ENCODE assay signal across 17 cellular contexts in the genomic region with DNA sequence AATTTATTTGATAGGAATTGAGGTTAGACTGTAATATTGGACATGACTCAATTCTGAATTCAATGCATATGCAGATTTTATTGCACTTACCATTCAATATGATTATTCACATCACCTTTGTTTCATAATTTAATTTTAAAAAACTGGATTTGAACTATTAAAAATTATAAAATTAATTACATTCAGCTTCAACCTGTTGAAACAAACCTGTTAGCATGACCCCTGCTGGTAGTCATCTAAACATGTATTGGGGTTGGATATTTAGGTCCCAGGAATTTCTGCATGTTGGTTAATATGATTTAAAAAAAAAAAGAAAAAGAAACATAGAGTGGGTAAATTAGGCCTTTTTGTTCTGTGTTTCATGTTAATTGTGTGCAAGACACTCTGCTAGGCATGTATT.
DNase-seq lines count a peak whose midpoint lies in the region; ATAC-seq and TF ChIP-seq lines count a peak whose summit lies in the region.
"Had no signal": no experiment of that assay in that cellular context is flagged by ENCODE, and none has a peak within 500 bp of the region (broad histone marks: within the 10 kb centered on the region; RNA-seq: fewer than 3 reads in every experiment).

No MANE protein-coding gene starts in this region.

- ATAC-seq in body of pancreas (no peak), GM19467 (IDR thresholded peaks at IDR 0.05; ENCODE audit: unreplicated experiment) (no peak)
- ATAC-seq: stimulated activated naive CD8-positive, alpha-beta T cell treated with anti-CD3 and anti-CD28 coated beads, Interleukin-15, amount 100 ng/mL, for 72 hours; T-cell had no signal

- intact Hi-C loops in body of pancreas (cut with DNase I): no loop called here

- H3K27me3 ChIP-seq in body of pancreas: no peaks in the 10 kb centered on the region

- TF ChIP-seq CTCF in body of pancreas (IDR thresholded peaks at IDR 0.05) (peak in 4 of 7 experiments; percentile 5 to 28 (median 14)), neural crest cell (conservative IDR thresholded peaks at IDR 0.05) (peak; percentile 51)

- H3K9me3 Mint-ChIP-seq in neural crest cell: no peaks in the 10 kb centered on the region

- H3K4me1 Mint-ChIP-seq in neural crest cell: no peaks in the 10 kb centered on the region

- peak; percentile 30 for DNase-seq in DMS 273 (lab: John Stamatoyannopoulos, UW; ENCODE audit: unreplicated experiment)
- no peak for DNase-seq in DMS 273 treated with DMSO at 0.1 percent for 48 hours (lab: John Stamatoyannopoulos, UW)
- no peak for DNase-seq in body of pancreas
- no peak for DNase-seq in neural crest cell (ENCODE audit: low read depth, low spot score)
- DNase-seq in NCI-H524 (lab: John Stamatoyannopoulos, UW): no peak
- DNase-seq in NCI-H1436 treated with DMSO at 0.1 percent for 48 hours (lab: John Stamatoyannopoulos, UW): no peak
- DNase-seq: 8988T; activated CD4-positive, alpha-beta T cell treated with anti-CD3 and anti-CD28 coated beads, Interleukin-2, amount 50 U/mL, for 4 hours; activated naive CD4-positive, alpha-beta T cell treated with anti-CD3 and anti-CD28 coated beads, Interleukin-2, amount 50 U/mL, for 16 hours; glutamatergic neuron; stimulated activated CD4-positive, alpha-beta T cell treated with anti-CD3 and anti-CD28 coated beads, Interleukin-2, amount 100 ng/mL, for 48 hours; stimulated activated naive CD8-positive, alpha-beta T cell treated with anti-CD3 and anti-CD28 coated beads, Interleukin-15, amount 100 ng/mL, for 72 hours; T-cell had no signal

- no peak overlapping the region for H3K27ac ChIP-seq in body of pancreas
- H3K27ac ChIP-seq: parathyroid adenoma had no signal

- TF ChIP-seq POLR2A in body of pancreas (IDR thresholded peaks at IDR 0.05): no peak

- no peak overlapping the region for H3K4me3 ChIP-seq in body of pancreas
- H3K4me3 ChIP-seq: lung had no signal

- no peak overlapping the region for H3K27ac Mint-ChIP-seq in neural crest cell (ENCODE audit: unreplicated experiment)
- H3K27ac Mint-ChIP-seq: stimulated activated naive CD8-positive, alpha-beta T cell treated with anti-CD3 and anti-CD28 coated beads, Interleukin-15, amount 100 ng/mL, for 72 hours; T-cell had no signal

- no peak overlapping the region for H3K4me3 Mint-ChIP-seq in neural crest cell
- H3K4me3 Mint-ChIP-seq: stimulated activated naive CD8-positive, alpha-beta T cell treated with anti-CD3 and anti-CD28 coated beads, Interleukin-15, amount 100 ng/mL, for 72 hours; T-cell had no signal

- no peaks in the 10 kb centered on the region for H3K36me3 ChIP-seq in body of pancreas (replicated peaks in 1 of 2; ENCODE audit: insufficient read depth in 1 of 2, low read depth in 2 of 2)

- TF ChIP-seq RAD21 in Ishikawa (IDR thresholded peaks at IDR 0.05; ENCODE audit: low read depth): peak; percentile 4; the same call in 1 of the 2 replicates

- H3K36me3 Mint-ChIP-seq in neural crest cell (ENCODE audit: low read depth): no peaks in the 10 kb centered on the region

- TF ChIP-seq EP300 in Ishikawa (IDR thresholded peaks at IDR 0.05; ENCODE audit: borderline replicate concordance): no peak

- no peaks in the 10 kb centered on the region for H3K9me3 ChIP-seq in body of pancreas

- no peaks in the 10 kb centered on the region for H3K27me3 Mint-ChIP-seq in neural crest cell (ENCODE audit: low read depth)
- H3K27me3 Mint-ChIP-seq: stimulated activated naive CD8-positive, alpha-beta T cell treated with anti-CD3 and anti-CD28 coated beads, Interleukin-15, amount 100 ng/mL, for 72 hours; T-cell had no signal

- H3K4me1 ChIP-seq in body of pancreas: no peaks in the 10 kb centered on the region
- H3K4me1 ChIP-seq: parathyroid adenoma had no signal

TF ChIP-seq in Ishikawa, 13 proteins besides CTCF, POLR2A, EP300 and RAD21:
- TF ChIP-seq TAF1 (IDR thresholded peaks at IDR 0.05; ENCODE audit: low read depth) (no peak), YY1 (IDR thresholded peaks at IDR 0.05; ENCODE audit: low read depth) (no peak), EGR1 (IDR thresholded peaks at IDR 0.05) (no peak), NFIC (IDR thresholded peaks at IDR 0.05) (no peak), TEAD4 (IDR thresholded peaks at IDR 0.05) (no peak), CREB1 (IDR thresholded peaks at IDR 0.05; ENCODE audit: low read depth) (no peak), CEBPB (IDR thresholded peaks at IDR 0.05) (no peak), TCF12 (IDR thresholded peaks at IDR 0.05; ENCODE audit: low read depth) (no peak)
- TF ChIP-seq, protein P1, sequence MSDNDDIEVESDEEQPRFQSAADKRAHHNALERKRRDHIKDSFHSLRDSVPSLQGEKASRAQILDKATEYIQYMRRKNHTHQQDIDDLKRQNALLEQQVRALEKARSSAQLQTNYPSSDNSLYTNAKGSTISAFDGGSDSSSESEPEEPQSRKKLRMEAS (IDR thresholded peaks at IDR 0.05): no peak
- TF ChIP-seq, protein P2, sequence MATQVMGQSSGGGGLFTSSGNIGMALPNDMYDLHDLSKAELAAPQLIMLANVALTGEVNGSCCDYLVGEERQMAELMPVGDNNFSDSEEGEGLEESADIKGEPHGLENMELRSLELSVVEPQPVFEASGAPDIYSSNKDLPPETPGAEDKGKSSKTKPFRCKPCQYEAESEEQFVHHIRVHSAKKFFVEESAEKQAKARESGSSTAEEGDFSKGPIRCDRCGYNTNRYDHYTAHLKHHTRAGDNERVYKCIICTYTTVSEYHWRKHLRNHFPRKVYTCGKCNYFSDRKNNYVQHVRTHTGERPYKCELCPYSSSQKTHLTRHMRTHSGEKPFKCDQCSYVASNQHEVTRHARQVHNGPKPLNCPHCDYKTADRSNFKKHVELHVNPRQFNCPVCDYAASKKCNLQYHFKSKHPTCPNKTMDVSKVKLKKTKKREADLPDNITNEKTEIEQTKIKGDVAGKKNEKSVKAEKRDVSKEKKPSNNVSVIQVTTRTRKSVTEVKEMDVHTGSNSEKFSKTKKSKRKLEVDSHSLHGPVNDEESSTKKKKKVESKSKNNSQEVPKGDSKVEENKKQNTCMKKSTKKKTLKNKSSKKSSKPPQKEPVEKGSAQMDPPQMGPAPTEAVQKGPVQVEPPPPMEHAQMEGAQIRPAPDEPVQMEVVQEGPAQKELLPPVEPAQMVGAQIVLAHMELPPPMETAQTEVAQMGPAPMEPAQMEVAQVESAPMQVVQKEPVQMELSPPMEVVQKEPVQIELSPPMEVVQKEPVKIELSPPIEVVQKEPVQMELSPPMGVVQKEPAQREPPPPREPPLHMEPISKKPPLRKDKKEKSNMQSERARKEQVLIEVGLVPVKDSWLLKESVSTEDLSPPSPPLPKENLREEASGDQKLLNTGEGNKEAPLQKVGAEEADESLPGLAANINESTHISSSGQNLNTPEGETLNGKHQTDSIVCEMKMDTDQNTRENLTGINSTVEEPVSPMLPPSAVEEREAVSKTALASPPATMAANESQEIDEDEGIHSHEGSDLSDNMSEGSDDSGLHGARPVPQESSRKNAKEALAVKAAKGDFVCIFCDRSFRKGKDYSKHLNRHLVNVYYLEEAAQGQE (IDR thresholded peaks at IDR 0.05; ENCODE audit: low read depth): no peak
